11 cellular contexts compared by ENCODE assay signal in genomic region chr12:124861492-124861891, GRCh38. TPM values are rescaled to one million over a fixed set of nuclear protein-coding genes. Genes with fewer than 3 reads are reported as not detected.
A peak's percentile ranks its signal among the peaks of the same experiment; 100 is the strongest.
DNase-seq lines count a peak whose midpoint lies in the region; ATAC-seq and TF ChIP-seq lines count a peak whose summit lies in the region.
"Had no signal": no experiment of that assay in that cellular context is flagged by ENCODE, and none has a peak within 500 bp of the region (broad histone marks: within the 10 kb centered on the region; RNA-seq: fewer than 3 reads in every experiment).

No MANE protein-coding gene starts in this region.

- H3K36me3 Mint-ChIP-seq in activated T-cell treated with anti-CD3 and anti-CD28 coated beads, Interleukin-2, amount 50 U/mL, for 24 hours (ENCODE audit: low read depth): peaks cover 32% of the 10 kb centered on the region

- TF ChIP-seq POLR2A in esophagus squamous epithelium (IDR thresholded peaks at IDR 0.05) (no peak), stomach (IDR thresholded peaks at IDR 0.05) (no peak)

- in situ Hi-C loops in astrocyte of the spinal cord (cut with HindIII; ENCODE audit: low sequenced_read_pairs): no loop called here

- no peak overlapping the region for H3K27ac ChIP-seq in esophagus squamous epithelium
- H3K27ac ChIP-seq in stomach: no peak overlapping the region

- H3K27me3 ChIP-seq in esophagus squamous epithelium: no peaks in the 10 kb centered on the region
- no peaks in the 10 kb centered on the region for H3K27me3 ChIP-seq in stomach

- H3K4me3 Mint-ChIP-seq in activated T-cell treated with anti-CD3 and anti-CD28 coated beads, Interleukin-2, amount 50 U/mL, for 24 hours: peak overlapping the region; percentile 86

- H3K9me3 ChIP-seq in esophagus squamous epithelium (no peaks in the 10 kb centered on the region), stomach (no peaks in the 10 kb centered on the region)

- H3K4me3 ChIP-seq in astrocyte of the spinal cord (ENCODE audit: low read depth, low read length) (no peak overlapping the region), esophagus squamous epithelium (no peak overlapping the region), stomach (no peak overlapping the region)

- 44% methylated on average over 7 of the region's 9 CpGs for WGBS in esophagus squamous epithelium, 2 donors
- WGBS in stomach, 5 donors: 26 to 41% (median 29%) methylated on average over 9 of the region's 9 CpGs

- no peak for TF ChIP-seq EP300 in stomach (IDR thresholded peaks at IDR 0.05)

- peaks cover 23% of the 10 kb centered on the region for H3K4me1 Mint-ChIP-seq in activated T-cell treated with anti-CD3 and anti-CD28 coated beads, Interleukin-2, amount 50 U/mL, for 24 hours (ENCODE audit: low read depth)

- no peaks in the 10 kb centered on the region for H3K27me3 Mint-ChIP-seq in activated T-cell treated with anti-CD3 and anti-CD28 coated beads, Interleukin-2, amount 50 U/mL, for 24 hours

- H3K4me1 ChIP-seq in esophagus squamous epithelium (peaks cover 10 to 40% (median 16%) of the 10 kb centered on the region in 3 donors), stomach (peaks cover 17 to 49% (median 33%) of the 10 kb centered on the region in 4 donors)

- H3K36me3 ChIP-seq in esophagus squamous epithelium: peaks cover 0 to 9% (median 0%) of the 10 kb centered on the region in 3 donors
- no peaks in the 10 kb centered on the region for H3K36me3 ChIP-seq in stomach

- no peak for ATAC-seq in GM21526 (IDR thresholded peaks at IDR 0.05; ENCODE audit: low FRiP score, unreplicated experiment)

- no peaks in the 10 kb centered on the region for H3K9me3 Mint-ChIP-seq in activated T-cell treated with anti-CD3 and anti-CD28 coated beads, Interleukin-2, amount 50 U/mL, for 24 hours

- H3K27ac Mint-ChIP-seq in activated T-cell treated with anti-CD3 and anti-CD28 coated beads, Interleukin-2, amount 50 U/mL, for 24 hours: no peak overlapping the region
- H3K27ac Mint-ChIP-seq: CD14-positive monocyte had no signal

- TF ChIP-seq CTCF in astrocyte of the spinal cord (IDR thresholded peaks at IDR 0.05; ENCODE audit: low read depth, low read length): no peak
- no peak for TF ChIP-seq CTCF in esophagus squamous epithelium (IDR thresholded peaks at IDR 0.05)
- TF ChIP-seq CTCF in stomach (IDR thresholded peaks at IDR 0.05): no peak

- intact Hi-C loops in esophagus squamous epithelium (cut with DNase I) (no loop called here), stomach (cut with DNase I; ENCODE audit: low total_unique reads) (no loop called here)

- DNase-seq in activated T-cell treated with anti-CD3 and anti-CD28 coated beads, Interleukin-2, amount 50 U/mL, for 24 hours: no peak
- DNase-seq in activated T-cell treated with anti-CD3 and anti-CD28 coated beads for 4 hours: no peak
- DNase-seq in astrocyte of the spinal cord (ENCODE audit: low read depth, low spot score): peak; percentile 77
- peak; percentile 81 for DNase-seq in inferior parietal cortex (ENCODE audit: extremely low spot score)
- peak; percentile 75 for DNase-seq in ureter (ENCODE audit: low spot score)
- no peak for DNase-seq in esophagus squamous epithelium (lab: John Stamatoyannopoulos, UW)
- DNase-seq in stomach: no peak
- DNase-seq: activated CD4-positive, CD25-positive, alpha-beta regulatory T cell treated with anti-CD3 and anti-CD28 coated beads, Interleukin-2, amount 50 U/mL, for 72 hours; stimulated activated naive CD4-positive, alpha-beta T cell treated with Interleukin-2 at 50 U/mL for 16 hours had no signal

RNA-seq across cellular contexts. Expression of gene SCARB1, which starts 2.2 kb away (rescaled TPM):
- total RNA-seq in ureter (20.8 TPM), esophagus squamous epithelium (1 to 10 TPM; 7.1 to 9.5 (median 8.8) TPM), stomach (10 to 100 TPM in 2 of 5 donors, 1 to 10 TPM in 3; 2.9 to 63.7 (median 8.3) TPM)
- polyA plus RNA-seq in stomach: 10 to 100 TPM in 1 of 3 donors, 1 to 10 TPM in 2; 6.7 to 19.4 (median 9.3) TPM

RNA-seq across cellular contexts. Expression of gene UBC, which starts 53.0 kb away (rescaled TPM):
- total RNA-seq in ureter (1,015 TPM), esophagus squamous epithelium (1,000 to 10,000 TPM; 1,012 to 1,417 (median 1,215) TPM), stomach (1,000 to 10,000 TPM in 3 of 5 donors, 100 to 1,000 TPM in 2; 409 to 1,431 (median 1,065) TPM)
- polyA plus RNA-seq in stomach: 1,000 to 10,000 TPM in 1 of 3 donors, 100 to 1,000 TPM in 2; 875 to 1,080 (median 957) TPM

Comparison
In these comparisons a context has a peak if more than half of its experiments do, and no peak if none do; other contexts are left out.
1. DNase-seq: peak in astrocyte of the spinal cord (single experiment), inferior parietal cortex (single experiment) and ureter (single experiment); none in activated T-cell treated with anti-CD3 and anti-CD28 coated beads, Interleukin-2, amount 50 U/mL, for 24 hours (single experiment), activated T-cell treated with anti-CD3 and anti-CD28 coated beads for 4 hours (single experiment), esophagus squamous epithelium (single experiment) and stomach (single experiment).